In genomic region chr14:100777366-100778077, GRCh38 we compare ENCODE assay signal across 22 cellular contexts. TPM values are rescaled to one million over a fixed set of nuclear protein-coding genes. Genes with fewer than 3 reads are reported as not detected.
DNase-seq lines count a peak whose midpoint lies in the region; ATAC-seq and TF ChIP-seq lines count a peak whose summit lies in the region.
"Had no signal": no experiment of that assay in that cellular context is flagged by ENCODE, and none has a peak within 500 bp of the region (broad histone marks: within the 10 kb centered on the region; RNA-seq: fewer than 3 reads in every experiment).

No MANE protein-coding gene starts in this region.

- H3K4me3 Mint-ChIP-seq in progenitor cell of endocrine pancreas (ENCODE audit: low read depth): no peak overlapping the region
- H3K4me3 Mint-ChIP-seq: CD4-positive, CD25-positive, alpha-beta regulatory T cell had no signal

- peaks cover 17% of the 10 kb centered on the region for H3K4me1 Mint-ChIP-seq in progenitor cell of endocrine pancreas (ENCODE audit: low read depth)
- H3K4me1 Mint-ChIP-seq: CD4-positive, CD25-positive, alpha-beta regulatory T cell had no signal

- no peak overlapping the region for H3K4me3 ChIP-seq in effector memory CD4-positive, alpha-beta T cell (ENCODE audit: insufficient read depth, low read depth, low read length, poor library complexity, severe bottlenecking)
- no peak overlapping the region for H3K4me3 ChIP-seq in mucosa of descending colon
- H3K4me3 ChIP-seq: HAP-1 had no signal

- peaks cover 18% of the 10 kb centered on the region for H3K27me3 Mint-ChIP-seq in progenitor cell of endocrine pancreas
- H3K27me3 Mint-ChIP-seq: CD4-positive, CD25-positive, alpha-beta regulatory T cell had no signal

- no peaks in the 10 kb centered on the region for H3K4me1 ChIP-seq in effector memory CD4-positive, alpha-beta T cell (ENCODE audit: control insufficient read depth, insufficient read depth, low read length, poor library complexity, severe bottlenecking)
- H3K4me1 ChIP-seq in mucosa of descending colon (ENCODE audit: low read depth): no peaks in the 10 kb centered on the region
- H3K4me1 ChIP-seq: Caco-2, HAP-1 had no signal

- TF ChIP-seq CTCF in GM13977 (IDR thresholded peaks at IDR 0.05; ENCODE audit: extremely low read depth, insufficient read depth, missing control alignments) (no peak), progenitor cell of endocrine pancreas (IDR thresholded peaks at IDR 0.05; ENCODE audit: unreplicated experiment) (no peak), mucosa of descending colon (IDR thresholded peaks at IDR 0.05) (no peak)

- H3K9me3 ChIP-seq in effector memory CD4-positive, alpha-beta T cell (ENCODE audit: control insufficient read depth, low read length): no peaks in the 10 kb centered on the region
- no peaks in the 10 kb centered on the region for H3K9me3 ChIP-seq in mucosa of descending colon
- H3K9me3 ChIP-seq: Caco-2, HAP-1 had no signal

- DNase-seq in GM13977 (ENCODE audit: low spot score): peak; percentile 11
- peak; percentile 63 for DNase-seq in SK-N-DZ (ENCODE audit: low spot score)
- peak; percentile 22 for DNase-seq in islet precursor cell
- no peak for DNase-seq in progenitor cell of endocrine pancreas (ENCODE audit: low spot score, unreplicated experiment)
- DNase-seq in effector memory CD4-positive, alpha-beta T cell: no peak
- no peak for DNase-seq in NCI-H2107 (lab: John Stamatoyannopoulos, UW)
- DNase-seq in activated CD4-positive, alpha-beta T cell treated with anti-CD3 and anti-CD28 coated beads, Interleukin-2, amount 50 U/mL, for 1 hour: no peak
- no peak for DNase-seq in mucosa of descending colon
- DNase-seq: ACHN; AML-193; Caco-2; CD4-positive, CD25-positive, alpha-beta regulatory T cell; DMS153; IMR-90; Kasumi-1; MM.1S; NCI-H1105 treated with DMSO at 0.1 percent for 48 hours; NCI-H1694 treated with DMSO at 0.1 percent for 48 hours; NCI-H526 treated with DMSO at 0.1 percent for 48 hours; Right ventricle myocardium superior had no signal

- H3K27ac Mint-ChIP-seq in progenitor cell of endocrine pancreas: peak overlapping the region; percentile 76
- H3K27ac Mint-ChIP-seq: CD4-positive, CD25-positive, alpha-beta regulatory T cell had no signal

- intact Hi-C loops in mucosa of descending colon (cut with DNase I, micrococcal nuclease): no loop called here

- in situ Hi-C loops in GM13977 (cut with MboI; ENCODE audit: low pct_unique_long_range_greater_than_20kb, low sequenced_read_pairs, unreplicated experiment): no loop called here

- H3K27ac ChIP-seq in effector memory CD4-positive, alpha-beta T cell (ENCODE audit: insufficient read depth, low read length, poor library complexity, severe bottlenecking): no peak overlapping the region

- ATAC-seq in mucosa of descending colon: no peak

- no peaks in the 10 kb centered on the region for H3K36me3 ChIP-seq in effector memory CD4-positive, alpha-beta T cell (ENCODE audit: control insufficient read depth, insufficient read depth, low read length)
- no peaks in the 10 kb centered on the region for H3K36me3 ChIP-seq in mucosa of descending colon (ENCODE audit: low read depth)
- H3K36me3 ChIP-seq: HAP-1 had no signal

- H3K27me3 ChIP-seq in effector memory CD4-positive, alpha-beta T cell (replicated peaks; ENCODE audit: control insufficient read depth, insufficient read depth, low read length, poor library complexity, severe bottlenecking): no peaks in the 10 kb centered on the region

- no peaks in the 10 kb centered on the region for H3K36me3 Mint-ChIP-seq in progenitor cell of endocrine pancreas (ENCODE audit: insufficient read depth)
- H3K36me3 Mint-ChIP-seq: CD4-positive, CD25-positive, alpha-beta regulatory T cell had no signal

- H3K9me3 Mint-ChIP-seq in progenitor cell of endocrine pancreas (ENCODE audit: low read depth): no peaks in the 10 kb centered on the region
- H3K9me3 Mint-ChIP-seq: CD4-positive, CD25-positive, alpha-beta regulatory T cell had no signal

RNA-seq across cellular contexts. Expression of gene MEG3, which starts 48.4 kb away (rescaled TPM):
- 191 and 312 TPM in 2 replicates for polyA plus RNA-seq in SK-N-DZ (2014; cell fraction: cytosol; rRNA removed)
- polyA plus RNA-seq in SK-N-DZ (2014; cell fraction: nucleus; rRNA removed): 2,588 and 3,028 TPM in 2 replicates
- 31.0 and 32.3 TPM in 2 replicates for total RNA-seq in progenitor cell of endocrine pancreas
- total RNA-seq in mucosa of descending colon: 10 to 100 TPM; 13.8 to 32.2 (median 16.4) TPM
- total RNA-seq: Caco-2, HT1080 had no signal
- polyA plus RNA-seq: CD4-positive, CD25-positive, alpha-beta regulatory T cell had no signal

RNA-seq across cellular contexts. Expression of gene DLK1, which starts 50.8 kb away (rescaled TPM):
- 7.8 and 9.0 TPM in 2 replicates for polyA plus RNA-seq in SK-N-DZ (2014; cell fraction: cytosol; rRNA removed)
- 6.6 and 7.6 TPM in 2 replicates for polyA plus RNA-seq in SK-N-DZ (2014; cell fraction: nucleus; rRNA removed)
- total RNA-seq in progenitor cell of endocrine pancreas (5,491 and 5,856 TPM in 2 replicates), mucosa of descending colon (1 to 10 TPM in 1 of 3 donors, not detected in 2; 1.9 TPM)
- total RNA-seq: Caco-2; CD4-positive, CD25-positive, alpha-beta regulatory T cell; HT1080 had no signal
- polyA plus RNA-seq: CD4-positive, CD25-positive, alpha-beta regulatory T cell had no signal

Comparison
In these comparisons a context has a peak if more than half of its experiments do, and no peak if none do; other contexts are left out.
1. DNase-seq: peak in GM13977 (single experiment), SK-N-DZ (single experiment) and islet precursor cell (single experiment); none in progenitor cell of endocrine pancreas (single experiment), effector memory CD4-positive, alpha-beta T cell (0 of 3), NCI-H2107 (single experiment), activated CD4-positive, alpha-beta T cell treated with anti-CD3 and anti-CD28 coated beads, Interleukin-2, amount 50 U/mL, for 1 hour (single experiment) and mucosa of descending colon (0 of 3).
2. RNA of gene DLK1, which starts 50.8 kb away (total RNA-seq): 5,491 to 5,856 TPM in progenitor cell of endocrine pancreas; 1.9 TPM in mucosa of descending colon; every median in the first group is over 1,000 times any median in the second.